In genomic region chr12:62123721-62124203, GRCh38 we compare ENCODE assay signal across 8 cellular contexts.
DNase-seq lines count a peak whose midpoint lies in the region; ATAC-seq and FAIRE-seq lines count a peak whose summit lies in the region.

No MANE protein-coding gene starts in this region.

- H3K4me3 Mint-ChIP-seq in activated T-cell treated with anti-CD3 and anti-CD28 coated beads, Interleukin-2, amount 50 U/mL, for 24 hours, result no peak overlapping the region

- H3K4me1 ChIP-seq in small intestine (ENCODE audit: control insufficient read depth in 2 of 2, insufficient read depth in 1 of 2, low read depth in 1 of 2, low read length in 1 of 2), result no peaks in the 10 kb centered on the region

- no peak overlapping the region for H3K4me3 ChIP-seq in small intestine (ENCODE audit: low read depth in 1 of 2, low read length in 2 of 2)

- H3K9me3 Mint-ChIP-seq in activated T-cell treated with anti-CD3 and anti-CD28 coated beads, Interleukin-2, amount 50 U/mL, for 24 hours, result no peaks in the 10 kb centered on the region

- FAIRE-seq in small intestine (lab: Jason Lieb, UNC), result no peak

- peaks cover 3% of the 10 kb centered on the region for H3K4me1 Mint-ChIP-seq in activated T-cell treated with anti-CD3 and anti-CD28 coated beads, Interleukin-2, amount 50 U/mL, for 24 hours (ENCODE audit: low read depth)

- H3K27me3 Mint-ChIP-seq in activated T-cell treated with anti-CD3 and anti-CD28 coated beads, Interleukin-2, amount 50 U/mL, for 24 hours, result no peaks in the 10 kb centered on the region

- H3K36me3 Mint-ChIP-seq in activated T-cell treated with anti-CD3 and anti-CD28 coated beads, Interleukin-2, amount 50 U/mL, for 24 hours (ENCODE audit: low read depth), result no peaks in the 10 kb centered on the region

- no peaks in the 10 kb centered on the region for H3K36me3 ChIP-seq in small intestine (ENCODE audit: control insufficient read depth in 2 of 2, insufficient read depth in 2 of 2, low read length in 2 of 2)

- no peaks in the 10 kb centered on the region for H3K27me3 ChIP-seq in small intestine (ENCODE audit: control insufficient read depth in 2 of 2, insufficient read depth in 2 of 2, low read length in 2 of 2)

- no peaks in the 10 kb centered on the region for H3K9me3 ChIP-seq in small intestine (ENCODE audit: control insufficient read depth, low read depth)

- peak; percentile 92 for ATAC-seq in GM18868 (IDR thresholded peaks at IDR 0.05; ENCODE audit: unreplicated experiment)
- peak; percentile 96 for ATAC-seq in HG03159 (IDR thresholded peaks at IDR 0.05; ENCODE audit: unreplicated experiment)

- no peak overlapping the region for H3K27ac ChIP-seq in small intestine (ENCODE audit: low read depth in 1 of 2, low read length in 1 of 2)

- 25 to 27% (median 27%) methylated on average over 4 of the region's 4 CpGs for WGBS in small intestine, 3 donors

- no peak overlapping the region for H3K27ac Mint-ChIP-seq in activated T-cell treated with anti-CD3 and anti-CD28 coated beads, Interleukin-2, amount 50 U/mL, for 24 hours

- peak; percentile 4 for DNase-seq in CMK (ENCODE audit: low read depth)
- DNase-seq in NOMO-1 (lab: John Stamatoyannopoulos, UW; ENCODE audit: unreplicated experiment in 2 of 2), result peak; percentile 1 to 52
- peak; percentile 32 for DNase-seq in activated T-cell treated with anti-CD3 and anti-CD28 coated beads, Interleukin-2, amount 50 U/mL, for 24 hours
- peak; percentile 40 for DNase-seq in glomerular visceral epithelial cell (ENCODE audit: extremely low spot score)
- DNase-seq in small intestine, result peak; percentile 16
- DNase-seq in mesenteric fat pad (ENCODE audit: low spot score), result no peak
